Comparison of ENCODE assay signal across 1 cellular context in genomic region chr7:44847509-44847919, GRCh38.
TF ChIP-seq lines count a peak whose summit lies in the region.

No MANE protein-coding gene starts in this region.

TF ChIP-seq in HepG2, 621 proteins besides CTCF, POLR2A, EP300 and RAD21 (continued from another document and continues in another):
- TF ChIP-seq, protein P1, sequence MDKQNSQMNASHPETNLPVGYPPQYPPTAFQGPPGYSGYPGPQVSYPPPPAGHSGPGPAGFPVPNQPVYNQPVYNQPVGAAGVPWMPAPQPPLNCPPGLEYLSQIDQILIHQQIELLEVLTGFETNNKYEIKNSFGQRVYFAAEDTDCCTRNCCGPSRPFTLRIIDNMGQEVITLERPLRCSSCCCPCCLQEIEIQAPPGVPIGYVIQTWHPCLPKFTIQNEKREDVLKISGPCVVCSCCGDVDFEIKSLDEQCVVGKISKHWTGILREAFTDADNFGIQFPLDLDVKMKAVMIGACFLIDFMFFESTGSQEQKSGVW (CRISPR knock-in tag; IDR thresholded peaks at IDR 0.05; ENCODE audit: borderline replicate concordance), result no peak
- peak; percentile 46; the same call in 1 of the 2 replicates for TF ChIP-seq GFI1 (CRISPR knock-in tag; IDR thresholded peaks at IDR 0.05; ENCODE audit: borderline replicate concordance)
- TF ChIP-seq ZNF784 (CRISPR knock-in tag; IDR thresholded peaks at IDR 0.05; ENCODE audit: borderline replicate concordance), result no peak; the same call in 1 of the 2 replicates
- TF ChIP-seq FOXK1 (CRISPR knock-in tag; IDR thresholded peaks at IDR 0.05; ENCODE audit: borderline replicate concordance, low read depth), result no peak
- TF ChIP-seq ZNF431 (CRISPR knock-in tag; IDR thresholded peaks at IDR 0.05; ENCODE audit: borderline replicate concordance, low read depth), result 0 out of 2 replicates have a peak, but pooled peaks have one; percentile 47
- TF ChIP-seq MZF1 (CRISPR knock-in tag; IDR thresholded peaks at IDR 0.05; ENCODE audit: borderline replicate concordance), result no peak
- peak; percentile 47; the same call in 1 of the 2 replicates for TF ChIP-seq BORCS8-MEF2B (CRISPR knock-in tag; IDR thresholded peaks at IDR 0.05)
- peak; percentile 43; the same call in 1 of the 2 replicates for TF ChIP-seq ZNF770 (CRISPR knock-in tag; IDR thresholded peaks at IDR 0.05)
- TF ChIP-seq MTF2 (CRISPR knock-in tag; IDR thresholded peaks at IDR 0.05; ENCODE audit: borderline replicate concordance), result 0 out of 2 replicates have a peak, but pooled peaks have one; percentile 52
- 0 out of 2 replicates have a peak, but pooled peaks have one; percentile 84 for TF ChIP-seq ZFP82 (CRISPR knock-in tag; IDR thresholded peaks at IDR 0.05; ENCODE audit: borderline replicate concordance)
- peak; percentile 51 for TF ChIP-seq ZNF18 (CRISPR knock-in tag; IDR thresholded peaks at IDR 0.05; ENCODE audit: insufficient replicate concordance)
- 0 out of 2 replicates have a peak, but pooled peaks have one; percentile 25 for TF ChIP-seq WIZ (CRISPR knock-in tag; IDR thresholded peaks at IDR 0.05)
- TF ChIP-seq ZNF30 (CRISPR knock-in tag; IDR thresholded peaks at IDR 0.05), result no peak
- TF ChIP-seq ZFAT (CRISPR knock-in tag; conservative IDR thresholded peaks at IDR 0.05), result no peak
- no peak for TF ChIP-seq CCAR2 (optimal IDR thresholded peaks at IDR 0.05; ENCODE audit: low read depth, low read length)
- peak; percentile 61; the same call in 1 of the 2 replicates for TF ChIP-seq UBTF (CRISPR knock-in tag; IDR thresholded peaks at IDR 0.05)
- no peak for TF ChIP-seq ATRX (CRISPR knock-in tag; IDR thresholded peaks at IDR 0.05; ENCODE audit: borderline replicate concordance)
- TF ChIP-seq MXD1 (CRISPR knock-in tag; IDR thresholded peaks at IDR 0.05), result no peak
- TF ChIP-seq ZNF232 (CRISPR knock-in tag; IDR thresholded peaks at IDR 0.05; ENCODE audit: borderline replicate concordance), result no peak
- no peak for TF ChIP-seq TCF12 (IDR thresholded peaks at IDR 0.05)
- 0 out of 2 replicates have a peak, but pooled peaks have one; percentile 72 for TF ChIP-seq TCF12 (CRISPR knock-in tag; IDR thresholded peaks at IDR 0.05)
- TF ChIP-seq KDM2A (CRISPR knock-in tag; IDR thresholded peaks at IDR 0.05; ENCODE audit: borderline replicate concordance, low read depth), result peak; percentile 67; the same call in 1 of the 2 replicates
- peak; percentile 39; the same call in 1 of the 2 replicates for TF ChIP-seq TAF1 (CRISPR knock-in tag; IDR thresholded peaks at IDR 0.05)
- TF ChIP-seq ZXDC (CRISPR knock-in tag; IDR thresholded peaks at IDR 0.05), result 0 out of 2 replicates have a peak, but pooled peaks have one; percentile 55
- TF ChIP-seq XRCC5 (optimal IDR thresholded peaks at IDR 0.05; ENCODE audit: low read length), result no peak
- TF ChIP-seq ZNF879 (CRISPR knock-in tag; IDR thresholded peaks at IDR 0.05), result no peak
- no peak for TF ChIP-seq HCFC1 (IDR thresholded peaks at IDR 0.05; ENCODE audit: low read depth, low read length)
- peak; percentile 79 for TF ChIP-seq HDAC1 (CRISPR knock-in tag; IDR thresholded peaks at IDR 0.05)
- TF ChIP-seq NR0B2 (CRISPR knock-in tag; IDR thresholded peaks at IDR 0.05), result 0 out of 2 replicates have a peak, but pooled peaks have one; percentile 26
- TF ChIP-seq, protein P2, sequence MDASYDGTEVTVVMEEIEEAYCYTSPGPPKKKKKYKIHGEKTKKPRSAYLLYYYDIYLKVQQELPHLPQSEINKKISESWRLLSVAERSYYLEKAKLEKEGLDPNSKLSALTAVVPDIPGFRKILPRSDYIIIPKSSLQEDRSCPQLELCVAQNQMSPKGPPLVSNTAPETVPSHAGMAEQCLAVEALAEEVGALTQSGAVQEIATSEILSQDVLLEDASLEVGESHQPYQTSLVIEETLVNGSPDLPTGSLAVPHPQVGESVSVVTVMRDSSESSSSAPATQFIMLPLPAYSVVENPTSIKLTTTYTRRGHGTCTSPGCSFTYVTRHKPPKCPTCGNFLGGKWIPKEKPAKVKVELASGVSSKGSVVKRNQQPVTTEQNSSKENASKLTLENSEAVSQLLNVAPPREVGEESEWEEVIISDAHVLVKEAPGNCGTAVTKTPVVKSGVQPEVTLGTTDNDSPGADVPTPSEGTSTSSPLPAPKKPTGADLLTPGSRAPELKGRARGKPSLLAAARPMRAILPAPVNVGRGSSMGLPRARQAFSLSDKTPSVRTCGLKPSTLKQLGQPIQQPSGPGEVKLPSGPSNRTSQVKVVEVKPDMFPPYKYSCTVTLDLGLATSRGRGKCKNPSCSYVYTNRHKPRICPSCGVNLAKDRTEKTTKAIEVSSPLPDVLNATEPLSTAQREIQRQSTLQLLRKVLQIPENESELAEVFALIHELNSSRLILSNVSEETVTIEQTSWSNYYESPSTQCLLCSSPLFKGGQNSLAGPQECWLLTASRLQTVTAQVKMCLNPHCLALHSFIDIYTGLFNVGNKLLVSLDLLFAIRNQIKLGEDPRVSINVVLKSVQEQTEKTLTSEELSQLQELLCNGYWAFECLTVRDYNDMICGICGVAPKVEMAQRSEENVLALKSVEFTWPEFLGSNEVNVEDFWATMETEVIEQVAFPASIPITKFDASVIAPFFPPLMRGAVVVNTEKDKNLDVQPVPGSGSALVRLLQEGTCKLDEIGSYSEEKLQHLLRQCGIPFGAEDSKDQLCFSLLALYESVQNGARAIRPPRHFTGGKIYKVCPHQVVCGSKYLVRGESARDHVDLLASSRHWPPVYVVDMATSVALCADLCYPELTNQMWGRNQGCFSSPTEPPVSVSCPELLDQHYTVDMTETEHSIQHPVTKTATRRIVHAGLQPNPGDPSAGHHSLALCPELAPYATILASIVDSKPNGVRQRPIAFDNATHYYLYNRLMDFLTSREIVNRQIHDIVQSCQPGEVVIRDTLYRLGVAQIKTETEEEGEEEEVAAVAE (CRISPR knock-in tag; IDR thresholded peaks at IDR 0.05; ENCODE audit: borderline replicate concordance), result peak; percentile 54; the same call in 1 of the 2 replicates
- TF ChIP-seq IRF2 (CRISPR knock-in tag; IDR thresholded peaks at IDR 0.05), result peak; percentile 16; the same call in 1 of the 2 replicates
- TF ChIP-seq MLLT10 (CRISPR knock-in tag; IDR thresholded peaks at IDR 0.05), result no peak
- TF ChIP-seq SMC3 (IDR thresholded peaks at IDR 0.05; ENCODE audit: low read length), result peak; percentile 24; the same call in 1 of the 2 replicates
- TF ChIP-seq, protein P3, sequence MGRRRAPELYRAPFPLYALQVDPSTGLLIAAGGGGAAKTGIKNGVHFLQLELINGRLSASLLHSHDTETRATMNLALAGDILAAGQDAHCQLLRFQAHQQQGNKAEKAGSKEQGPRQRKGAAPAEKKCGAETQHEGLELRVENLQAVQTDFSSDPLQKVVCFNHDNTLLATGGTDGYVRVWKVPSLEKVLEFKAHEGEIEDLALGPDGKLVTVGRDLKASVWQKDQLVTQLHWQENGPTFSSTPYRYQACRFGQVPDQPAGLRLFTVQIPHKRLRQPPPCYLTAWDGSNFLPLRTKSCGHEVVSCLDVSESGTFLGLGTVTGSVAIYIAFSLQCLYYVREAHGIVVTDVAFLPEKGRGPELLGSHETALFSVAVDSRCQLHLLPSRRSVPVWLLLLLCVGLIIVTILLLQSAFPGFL (CRISPR knock-in tag; IDR thresholded peaks at IDR 0.05), result no peak
